Comparison of ENCODE assay signal across 1 cellular context in the genomic region with DNA sequence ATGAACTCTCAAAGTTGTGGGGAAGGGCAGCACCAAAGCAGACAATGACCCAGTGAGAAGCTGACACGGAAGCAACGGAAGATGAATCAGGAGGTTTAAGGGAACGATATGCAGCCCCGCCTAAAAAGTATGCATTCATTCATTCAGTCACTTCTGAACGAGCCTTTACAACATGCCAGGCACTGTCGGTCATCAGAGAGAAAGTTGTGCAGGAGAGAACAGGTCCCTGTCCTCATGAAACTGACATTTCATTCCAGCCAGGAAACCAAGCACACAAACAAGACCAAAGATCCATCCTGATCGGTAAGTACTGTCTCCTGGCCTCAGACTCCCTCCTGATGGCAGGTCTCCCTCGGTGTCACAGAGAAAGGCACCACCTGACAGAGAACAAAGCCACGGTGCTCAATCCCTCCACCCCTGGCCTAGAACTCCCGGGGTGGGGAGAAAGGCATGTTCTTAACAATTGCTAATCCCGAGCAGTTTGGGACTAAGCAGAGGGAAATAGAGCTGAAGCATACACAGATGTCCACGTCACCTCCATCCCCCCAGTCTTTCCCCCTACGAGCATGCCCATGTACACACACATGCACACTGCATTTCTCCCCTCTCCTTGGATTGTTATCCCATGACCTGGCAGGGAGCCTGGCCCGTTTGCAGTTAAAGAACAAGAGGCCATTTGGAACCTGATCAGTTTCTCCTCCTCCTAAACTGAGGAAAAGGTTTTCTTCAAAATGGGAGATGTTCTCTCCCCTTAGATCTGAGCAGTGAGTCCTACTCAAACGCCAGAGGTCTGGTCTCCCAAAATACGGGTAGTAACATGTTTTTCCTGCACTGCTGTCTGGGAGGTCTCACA.
TF ChIP-seq lines count a peak whose summit lies in the region.

No MANE protein-coding gene starts in this region.

TF ChIP-seq in HepG2, 621 proteins besides CTCF, POLR2A, EP300 and RAD21 (continued from another document and continues in another):
- TF ChIP-seq, protein P1, sequence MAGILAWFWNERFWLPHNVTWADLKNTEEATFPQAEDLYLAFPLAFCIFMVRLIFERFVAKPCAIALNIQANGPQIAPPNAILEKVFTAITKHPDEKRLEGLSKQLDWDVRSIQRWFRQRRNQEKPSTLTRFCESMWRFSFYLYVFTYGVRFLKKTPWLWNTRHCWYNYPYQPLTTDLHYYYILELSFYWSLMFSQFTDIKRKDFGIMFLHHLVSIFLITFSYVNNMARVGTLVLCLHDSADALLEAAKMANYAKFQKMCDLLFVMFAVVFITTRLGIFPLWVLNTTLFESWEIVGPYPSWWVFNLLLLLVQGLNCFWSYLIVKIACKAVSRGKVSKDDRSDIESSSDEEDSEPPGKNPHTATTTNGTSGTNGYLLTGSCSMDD (CRISPR knock-in tag; IDR thresholded peaks at IDR 0.05): no peak
- TF ChIP-seq, protein P2, sequence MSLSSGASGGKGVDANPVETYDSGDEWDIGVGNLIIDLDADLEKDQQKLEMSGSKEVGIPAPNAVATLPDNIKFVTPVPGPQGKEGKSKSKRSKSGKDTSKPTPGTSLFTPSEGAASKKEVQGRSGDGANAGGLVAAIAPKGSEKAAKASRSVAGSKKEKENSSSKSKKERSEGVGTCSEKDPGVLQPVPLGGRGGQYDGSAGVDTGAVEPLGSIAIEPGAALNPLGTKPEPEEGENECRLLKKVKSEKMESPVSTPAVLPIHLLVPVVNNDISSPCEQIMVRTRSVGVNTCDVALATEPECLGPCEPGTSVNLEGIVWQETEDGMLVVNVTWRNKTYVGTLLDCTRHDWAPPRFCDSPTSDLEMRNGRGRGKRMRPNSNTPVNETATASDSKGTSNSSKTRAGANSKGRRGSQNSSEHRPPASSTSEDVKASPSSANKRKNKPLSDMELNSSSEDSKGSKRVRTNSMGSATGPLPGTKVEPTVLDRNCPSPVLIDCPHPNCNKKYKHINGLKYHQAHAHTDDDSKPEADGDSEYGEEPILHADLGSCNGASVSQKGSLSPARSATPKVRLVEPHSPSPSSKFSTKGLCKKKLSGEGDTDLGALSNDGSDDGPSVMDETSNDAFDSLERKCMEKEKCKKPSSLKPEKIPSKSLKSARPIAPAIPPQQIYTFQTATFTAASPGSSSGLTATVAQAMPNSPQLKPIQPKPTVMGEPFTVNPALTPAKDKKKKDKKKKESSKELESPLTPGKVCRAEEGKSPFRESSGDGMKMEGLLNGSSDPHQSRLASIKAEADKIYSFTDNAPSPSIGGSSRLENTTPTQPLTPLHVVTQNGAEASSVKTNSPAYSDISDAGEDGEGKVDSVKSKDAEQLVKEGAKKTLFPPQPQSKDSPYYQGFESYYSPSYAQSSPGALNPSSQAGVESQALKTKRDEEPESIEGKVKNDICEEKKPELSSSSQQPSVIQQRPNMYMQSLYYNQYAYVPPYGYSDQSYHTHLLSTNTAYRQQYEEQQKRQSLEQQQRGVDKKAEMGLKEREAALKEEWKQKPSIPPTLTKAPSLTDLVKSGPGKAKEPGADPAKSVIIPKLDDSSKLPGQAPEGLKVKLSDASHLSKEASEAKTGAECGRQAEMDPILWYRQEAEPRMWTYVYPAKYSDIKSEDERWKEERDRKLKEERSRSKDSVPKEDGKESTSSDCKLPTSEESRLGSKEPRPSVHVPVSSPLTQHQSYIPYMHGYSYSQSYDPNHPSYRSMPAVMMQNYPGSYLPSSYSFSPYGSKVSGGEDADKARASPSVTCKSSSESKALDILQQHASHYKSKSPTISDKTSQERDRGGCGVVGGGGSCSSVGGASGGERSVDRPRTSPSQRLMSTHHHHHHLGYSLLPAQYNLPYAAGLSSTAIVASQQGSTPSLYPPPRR (CRISPR knock-in tag; IDR thresholded peaks at IDR 0.05; ENCODE audit: borderline replicate concordance): peak; percentile 42; the same call in 1 of the 2 replicates
- TF ChIP-seq, protein P3, sequence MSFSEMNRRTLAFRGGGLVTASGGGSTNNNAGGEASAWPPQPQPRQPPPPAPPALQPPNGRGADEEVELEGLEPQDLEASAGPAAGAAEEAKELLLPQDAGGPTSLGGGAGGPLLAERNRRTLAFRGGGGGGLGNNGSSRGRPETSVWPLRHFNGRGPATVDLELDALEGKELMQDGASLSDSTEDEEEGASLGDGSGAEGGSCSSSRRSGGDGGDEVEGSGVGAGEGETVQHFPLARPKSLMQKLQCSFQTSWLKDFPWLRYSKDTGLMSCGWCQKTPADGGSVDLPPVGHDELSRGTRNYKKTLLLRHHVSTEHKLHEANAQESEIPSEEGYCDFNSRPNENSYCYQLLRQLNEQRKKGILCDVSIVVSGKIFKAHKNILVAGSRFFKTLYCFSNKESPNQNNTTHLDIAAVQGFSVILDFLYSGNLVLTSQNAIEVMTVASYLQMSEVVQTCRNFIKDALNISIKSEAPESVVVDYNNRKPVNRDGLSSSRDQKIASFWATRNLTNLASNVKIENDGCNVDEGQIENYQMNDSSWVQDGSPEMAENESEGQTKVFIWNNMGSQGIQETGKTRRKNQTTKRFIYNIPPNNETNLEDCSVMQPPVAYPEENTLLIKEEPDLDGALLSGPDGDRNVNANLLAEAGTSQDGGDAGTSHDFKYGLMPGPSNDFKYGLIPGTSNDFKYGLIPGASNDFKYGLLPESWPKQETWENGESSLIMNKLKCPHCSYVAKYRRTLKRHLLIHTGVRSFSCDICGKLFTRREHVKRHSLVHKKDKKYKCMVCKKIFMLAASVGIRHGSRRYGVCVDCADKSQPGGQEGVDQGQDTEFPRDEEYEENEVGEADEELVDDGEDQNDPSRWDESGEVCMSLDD (CRISPR knock-in tag; IDR thresholded peaks at IDR 0.05; ENCODE audit: borderline replicate concordance): no peak
- TF ChIP-seq ZNF788 (CRISPR knock-in tag; IDR thresholded peaks at IDR 0.05; ENCODE audit: borderline replicate concordance) (no peak), KDM5A (IDR thresholded peaks at IDR 0.05; ENCODE audit: borderline replicate concordance, low read length) (no peak), ZSCAN22 (CRISPR knock-in tag; IDR thresholded peaks at IDR 0.05) (no peak), ZNF549 (CRISPR knock-in tag; IDR thresholded peaks at IDR 0.05) (no peak), KDM5B (CRISPR knock-in tag; IDR thresholded peaks at IDR 0.05; ENCODE audit: borderline replicate concordance) (no peak), TMF1 (CRISPR knock-in tag; IDR thresholded peaks at IDR 0.05; ENCODE audit: low read depth) (no peak), RBFOX2 (IDR thresholded peaks at IDR 0.05; ENCODE audit: low read depth, low read length) (peak; percentile 49), HDAC2 (CRISPR knock-in tag; IDR thresholded peaks at IDR 0.05) (0 out of 2 replicates have a peak, but pooled peaks have one; percentile 32)
- TF ChIP-seq, protein P4, sequence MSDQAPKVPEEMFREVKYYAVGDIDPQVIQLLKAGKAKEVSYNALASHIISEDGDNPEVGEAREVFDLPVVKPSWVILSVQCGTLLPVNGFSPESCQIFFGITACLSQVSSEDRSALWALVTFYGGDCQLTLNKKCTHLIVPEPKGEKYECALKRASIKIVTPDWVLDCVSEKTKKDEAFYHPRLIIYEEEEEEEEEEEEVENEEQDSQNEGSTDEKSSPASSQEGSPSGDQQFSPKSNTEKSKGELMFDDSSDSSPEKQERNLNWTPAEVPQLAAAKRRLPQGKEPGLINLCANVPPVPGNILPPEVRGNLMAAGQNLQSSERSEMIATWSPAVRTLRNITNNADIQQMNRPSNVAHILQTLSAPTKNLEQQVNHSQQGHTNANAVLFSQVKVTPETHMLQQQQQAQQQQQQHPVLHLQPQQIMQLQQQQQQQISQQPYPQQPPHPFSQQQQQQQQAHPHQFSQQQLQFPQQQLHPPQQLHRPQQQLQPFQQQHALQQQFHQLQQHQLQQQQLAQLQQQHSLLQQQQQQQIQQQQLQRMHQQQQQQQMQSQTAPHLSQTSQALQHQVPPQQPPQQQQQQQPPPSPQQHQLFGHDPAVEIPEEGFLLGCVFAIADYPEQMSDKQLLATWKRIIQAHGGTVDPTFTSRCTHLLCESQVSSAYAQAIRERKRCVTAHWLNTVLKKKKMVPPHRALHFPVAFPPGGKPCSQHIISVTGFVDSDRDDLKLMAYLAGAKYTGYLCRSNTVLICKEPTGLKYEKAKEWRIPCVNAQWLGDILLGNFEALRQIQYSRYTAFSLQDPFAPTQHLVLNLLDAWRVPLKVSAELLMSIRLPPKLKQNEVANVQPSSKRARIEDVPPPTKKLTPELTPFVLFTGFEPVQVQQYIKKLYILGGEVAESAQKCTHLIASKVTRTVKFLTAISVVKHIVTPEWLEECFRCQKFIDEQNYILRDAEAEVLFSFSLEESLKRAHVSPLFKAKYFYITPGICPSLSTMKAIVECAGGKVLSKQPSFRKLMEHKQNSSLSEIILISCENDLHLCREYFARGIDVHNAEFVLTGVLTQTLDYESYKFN (CRISPR knock-in tag; conservative IDR thresholded peaks at IDR 0.05): peak; percentile 59
- TF ChIP-seq, protein P5, sequence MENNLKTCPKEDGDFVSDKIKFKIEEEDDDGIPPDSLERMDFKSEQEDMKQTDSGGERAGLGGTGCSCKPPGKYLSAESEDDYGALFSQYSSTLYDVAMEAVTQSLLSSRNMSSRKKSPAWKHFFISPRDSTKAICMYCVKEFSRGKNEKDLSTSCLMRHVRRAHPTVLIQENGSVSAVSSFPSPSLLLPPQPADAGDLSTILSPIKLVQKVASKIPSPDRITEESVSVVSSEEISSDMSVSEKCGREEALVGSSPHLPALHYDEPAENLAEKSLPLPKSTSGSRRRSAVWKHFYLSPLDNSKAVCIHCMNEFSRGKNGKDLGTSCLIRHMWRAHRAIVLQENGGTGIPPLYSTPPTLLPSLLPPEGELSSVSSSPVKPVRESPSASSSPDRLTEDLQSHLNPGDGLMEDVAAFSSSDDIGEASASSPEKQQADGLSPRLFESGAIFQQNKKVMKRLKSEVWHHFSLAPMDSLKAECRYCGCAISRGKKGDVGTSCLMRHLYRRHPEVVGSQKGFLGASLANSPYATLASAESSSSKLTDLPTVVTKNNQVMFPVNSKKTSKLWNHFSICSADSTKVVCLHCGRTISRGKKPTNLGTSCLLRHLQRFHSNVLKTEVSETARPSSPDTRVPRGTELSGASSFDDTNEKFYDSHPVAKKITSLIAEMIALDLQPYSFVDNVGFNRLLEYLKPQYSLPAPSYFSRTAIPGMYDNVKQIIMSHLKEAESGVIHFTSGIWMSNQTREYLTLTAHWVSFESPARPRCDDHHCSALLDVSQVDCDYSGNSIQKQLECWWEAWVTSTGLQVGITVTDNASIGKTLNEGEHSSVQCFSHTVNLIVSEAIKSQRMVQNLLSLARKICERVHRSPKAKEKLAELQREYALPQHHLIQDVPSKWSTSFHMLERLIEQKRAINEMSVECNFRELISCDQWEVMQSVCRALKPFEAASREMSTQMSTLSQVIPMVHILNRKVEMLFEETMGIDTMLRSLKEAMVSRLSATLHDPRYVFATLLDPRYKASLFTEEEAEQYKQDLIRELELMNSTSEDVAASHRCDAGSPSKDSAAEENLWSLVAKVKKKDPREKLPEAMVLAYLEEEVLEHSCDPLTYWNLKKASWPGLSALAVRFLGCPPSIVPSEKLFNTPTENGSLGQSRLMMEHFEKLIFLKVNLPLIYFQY (CRISPR knock-in tag; IDR thresholded peaks at IDR 0.05; ENCODE audit: borderline replicate concordance): no peak
- TF ChIP-seq, protein P6, sequence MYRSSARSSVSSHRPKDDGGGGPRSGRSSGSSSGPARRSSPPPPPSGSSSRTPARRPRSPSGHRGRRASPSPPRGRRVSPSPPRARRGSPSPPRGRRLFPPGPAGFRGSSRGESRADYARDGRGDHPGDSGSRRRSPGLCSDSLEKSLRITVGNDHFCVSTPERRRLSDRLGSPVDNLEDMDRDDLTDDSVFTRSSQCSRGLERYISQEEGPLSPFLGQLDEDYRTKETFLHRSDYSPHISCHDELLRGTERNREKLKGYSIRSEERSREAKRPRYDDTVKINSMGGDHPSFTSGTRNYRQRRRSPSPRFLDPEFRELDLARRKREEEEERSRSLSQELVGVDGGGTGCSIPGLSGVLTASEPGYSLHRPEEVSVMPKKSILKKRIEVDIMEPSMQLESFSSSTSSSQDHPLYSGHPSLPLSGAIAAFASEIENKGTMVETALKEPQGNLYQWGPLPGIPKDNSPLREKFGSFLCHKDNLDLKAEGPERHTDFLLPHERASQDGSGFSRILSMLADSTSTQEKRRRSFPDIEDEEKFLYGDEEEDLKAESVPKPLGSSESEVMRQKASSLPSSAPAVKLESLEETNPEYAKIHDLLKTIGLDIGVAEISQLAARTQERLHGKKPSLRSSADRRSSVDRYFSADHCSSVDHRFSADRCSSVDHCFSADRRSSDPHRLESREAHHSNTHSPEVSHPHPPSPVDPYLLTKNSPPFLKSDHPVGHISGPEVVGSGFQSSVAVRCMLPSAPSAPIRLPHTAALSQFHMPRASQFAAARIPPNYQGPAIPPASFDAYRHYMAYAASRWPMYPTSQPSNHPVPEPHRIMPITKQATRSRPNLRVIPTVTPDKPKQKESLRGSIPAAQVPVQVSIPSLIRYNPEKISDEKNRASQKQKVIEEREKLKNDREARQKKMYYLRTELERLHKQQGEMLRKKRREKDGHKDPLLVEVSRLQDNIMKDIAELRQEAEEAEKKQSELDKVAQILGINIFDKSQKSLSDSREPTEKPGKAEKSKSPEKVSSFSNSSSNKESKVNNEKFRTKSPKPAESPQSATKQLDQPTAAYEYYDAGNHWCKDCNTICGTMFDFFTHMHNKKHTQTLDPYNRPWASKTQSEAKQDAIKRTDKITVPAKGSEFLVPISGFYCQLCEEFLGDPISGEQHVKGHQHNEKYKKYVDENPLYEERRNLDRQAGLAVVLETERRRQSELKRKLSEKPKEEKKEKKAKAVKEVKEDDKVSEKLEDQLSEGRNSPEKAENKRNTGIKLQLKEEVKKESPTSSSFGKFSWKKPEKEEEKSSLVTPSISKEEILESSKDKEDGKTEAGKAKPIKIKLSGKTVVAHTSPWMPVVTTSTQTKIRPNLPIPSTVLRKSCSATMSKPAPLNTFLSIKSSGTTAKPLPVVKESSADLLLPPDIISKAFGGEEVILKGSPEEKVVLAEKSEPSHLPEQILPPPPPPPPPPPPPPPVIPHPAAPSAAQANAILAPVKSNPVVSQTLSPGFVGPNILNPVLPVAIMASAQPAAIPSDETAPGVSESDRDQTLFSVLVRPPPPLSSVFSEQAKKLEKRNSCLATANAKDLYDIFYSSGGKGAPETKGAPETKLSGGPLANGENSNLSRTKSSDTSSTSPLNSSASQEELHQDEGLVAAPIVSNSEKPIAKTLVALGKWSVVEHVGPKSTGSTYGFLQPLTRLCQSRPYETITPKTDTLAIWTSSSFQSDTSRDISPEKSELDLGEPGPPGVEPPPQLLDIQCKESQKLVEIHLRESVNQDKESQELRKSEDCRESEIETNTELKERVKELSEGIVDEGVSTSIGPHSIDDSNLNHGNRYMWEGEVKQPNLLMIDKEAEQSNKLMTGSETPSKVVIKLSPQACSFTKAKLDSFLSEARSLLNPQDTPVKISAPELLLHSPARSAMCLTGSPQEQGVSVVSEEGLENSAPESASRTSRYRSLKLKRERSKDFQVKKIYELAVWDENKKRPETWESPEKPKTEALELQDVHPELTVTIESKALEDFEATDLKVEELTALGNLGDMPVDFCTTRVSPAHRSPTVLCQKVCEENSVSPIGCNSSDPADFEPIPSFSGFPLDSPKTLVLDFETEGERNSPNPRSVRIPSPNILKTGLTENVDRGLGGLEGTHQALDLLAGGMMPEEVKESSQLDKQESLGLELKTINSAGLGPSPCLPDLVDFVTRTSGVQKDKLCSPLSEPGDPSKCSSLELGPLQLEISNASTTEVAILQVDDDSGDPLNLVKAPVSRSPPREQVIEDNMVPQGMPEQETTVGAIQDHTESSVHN (CRISPR knock-in tag; IDR thresholded peaks at IDR 0.05): no peak
- TF ChIP-seq, protein P7, sequence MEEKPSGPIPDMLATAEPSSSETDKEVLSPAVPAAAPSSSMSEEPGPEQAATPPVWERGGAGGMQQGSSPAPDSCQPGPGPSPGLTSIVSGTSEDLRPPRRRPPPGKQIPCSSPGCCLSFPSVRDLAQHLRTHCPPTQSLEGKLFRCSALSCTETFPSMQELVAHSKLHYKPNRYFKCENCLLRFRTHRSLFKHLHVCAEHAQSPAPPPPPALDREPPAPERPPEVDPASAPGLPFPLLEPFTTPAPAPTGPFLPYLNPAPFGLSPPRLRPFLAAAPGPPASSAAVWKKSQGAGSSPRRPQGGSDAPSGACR (CRISPR knock-in tag; IDR thresholded peaks at IDR 0.05): 0 out of 2 replicates have a peak, but pooled peaks have one; percentile 53
- TF ChIP-seq, protein P8, sequence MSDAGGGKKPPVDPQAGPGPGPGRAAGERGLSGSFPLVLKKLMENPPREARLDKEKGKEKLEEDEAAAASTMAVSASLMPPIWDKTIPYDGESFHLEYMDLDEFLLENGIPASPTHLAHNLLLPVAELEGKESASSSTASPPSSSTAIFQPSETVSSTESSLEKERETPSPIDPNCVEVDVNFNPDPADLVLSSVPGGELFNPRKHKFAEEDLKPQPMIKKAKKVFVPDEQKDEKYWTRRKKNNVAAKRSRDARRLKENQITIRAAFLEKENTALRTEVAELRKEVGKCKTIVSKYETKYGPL (CRISPR knock-in tag; IDR thresholded peaks at IDR 0.05): no peak
